In genomic region chr1:15220825-15221431, GRCh38 we compare ENCODE assay signal across 27 cellular contexts. TPM values are rescaled to one million over a fixed set of nuclear protein-coding genes. Genes with fewer than 3 reads are reported as not detected.
DNase-seq lines count a peak whose midpoint lies in the region; ATAC-seq and TF ChIP-seq lines count a peak whose summit lies in the region.
"Had no signal": no experiment of that assay in that cellular context is flagged by ENCODE, and none has a peak within 500 bp of the region (broad histone marks: within the 10 kb centered on the region; RNA-seq: fewer than 3 reads in every experiment).

No MANE protein-coding gene starts in this region.

- H3K4me1 Mint-ChIP-seq in WTC11 (peaks cover 7% of the 10 kb centered on the region), type B pancreatic cell (ENCODE audit: unreplicated experiment) (peaks cover 30% of the 10 kb centered on the region)

- no peaks in the 10 kb centered on the region for H3K9me3 ChIP-seq in right cardiac atrium (ENCODE audit: control insufficient read depth, low read length)
- H3K9me3 ChIP-seq in liver (ENCODE audit: control insufficient read depth in 4 of 4, low read length in 3 of 4) = peaks cover 0 to 3% (median 0%) of the 10 kb centered on the region in 4 donors
- H3K9me3 ChIP-seq: lower lobe of right lung, psoas muscle, spleen, tibial artery had no signal

- no peaks in the 10 kb centered on the region for H3K27me3 ChIP-seq in right cardiac atrium (ENCODE audit: control insufficient read depth, insufficient read depth)
- peaks cover 0 to 7% (median 0%) of the 10 kb centered on the region in 4 donors for H3K27me3 ChIP-seq in liver (ENCODE audit: control insufficient read depth in 4 of 4, insufficient read depth in 4 of 4, low read length in 3 of 4)
- H3K27me3 ChIP-seq: spleen, tibial artery had no signal

- TF ChIP-seq CTCF in WTC11 (IDR thresholded peaks at IDR 0.05) (no peak), liver (IDR thresholded peaks at IDR 0.05; ENCODE audit: low read depth, low read length, missing input control) (no peak), type B pancreatic cell (conservative IDR thresholded peaks at IDR 0.05) (peak; percentile 26)

- ATAC-seq in Right ventricle myocardium inferior (peak; percentile 15), right cardiac atrium (no peak), WTC11 (peak; percentile 36; the same call in 1 of the 2 replicates)
- ATAC-seq in activated naive CD4-positive, alpha-beta T cell treated with anti-CD3 and anti-CD28 coated beads, Interleukin-2, amount 50 U/mL, for 72 hours = no peak
- ATAC-seq: lower lobe of right lung, psoas muscle had no signal

- H3K4me1 ChIP-seq in right cardiac atrium (ENCODE audit: control insufficient read depth, insufficient read depth, low read length) = no peaks in the 10 kb centered on the region
- H3K4me1 ChIP-seq in liver (ENCODE audit: control insufficient read depth in 4 of 4, insufficient read depth in 4 of 4, low read length in 3 of 4) = no peaks in the 10 kb centered on the region
- H3K4me1 ChIP-seq: psoas muscle, tibial artery had no signal

- H3K9me3 Mint-ChIP-seq in WTC11 (peaks cover 25% of the 10 kb centered on the region), type B pancreatic cell (peaks cover 4% of the 10 kb centered on the region)
- H3K9me3 Mint-ChIP-seq in activated naive CD4-positive, alpha-beta T cell treated with anti-CD3 and anti-CD28 coated beads, Interleukin-2, amount 50 U/mL, for 72 hours = no peaks in the 10 kb centered on the region
- H3K9me3 Mint-ChIP-seq: activated naive CD4-positive, alpha-beta T cell treated with anti-CD3 and anti-CD28 coated beads for 36 hours; central memory CD8-positive, alpha-beta T cell; immature natural killer cell; stimulated activated naive CD8-positive, alpha-beta T cell treated with anti-CD3 and anti-CD28 coated beads, Interleukin-15, Interleukin-2, amounts not matched to agents 100 ng/mL and 50 ng/mL, for 24 hours had no signal

- POLR2A ChIA-PET in WTC11 (lab: Charles Lee) = interaction anchor here (0.7 kb wide), 1 partner anchor 42 kb away, joined by 4 read pairs; no protein-coding TSS in a partner anchor

- H3K9ac ChIP-seq in liver (ENCODE audit: low read depth in 1 of 2, low read length in 2 of 2) = no peak overlapping the region

- H3K4me3 Mint-ChIP-seq in WTC11 (no peak overlapping the region), type B pancreatic cell (no peak overlapping the region)
- H3K4me3 Mint-ChIP-seq: activated naive CD4-positive, alpha-beta T cell treated with anti-CD3 and anti-CD28 coated beads for 36 hours; central memory CD8-positive, alpha-beta T cell; stimulated activated naive CD8-positive, alpha-beta T cell treated with anti-CD3 and anti-CD28 coated beads, Interleukin-15, Interleukin-2, amounts not matched to agents 100 ng/mL and 50 ng/mL, for 24 hours had no signal

- H3K27ac Mint-ChIP-seq in WTC11 (no peak overlapping the region), type B pancreatic cell (peak overlapping the region; percentile 37)
- no peak overlapping the region for H3K27ac Mint-ChIP-seq in activated naive CD4-positive, alpha-beta T cell treated with anti-CD3 and anti-CD28 coated beads, Interleukin-2, amount 50 U/mL, for 72 hours
- H3K27ac Mint-ChIP-seq: activated naive CD4-positive, alpha-beta T cell treated with anti-CD3 and anti-CD28 coated beads for 36 hours; stimulated activated naive CD8-positive, alpha-beta T cell treated with anti-CD3 and anti-CD28 coated beads, Interleukin-15, Interleukin-2, amounts not matched to agents 100 ng/mL and 50 ng/mL, for 24 hours had no signal

- CTCF ChIA-PET in WTC11 (lab: Charles Lee) = interaction anchor here (0.7 to 1.4 kb wide), 3 partner anchors 15 to 182 kb away, joined by 3 to 4 read pairs (median 3); partner anchors contain the start of gene TMEM51

- DNase-seq in Right ventricle myocardium inferior (ENCODE audit: missing footprints) = no peak
- DNase-seq in right cardiac atrium = no peak
- DNase-seq in WTC11 (ENCODE audit: low spot score) = no peak
- no peak for DNase-seq in type B pancreatic cell (ENCODE audit: extremely low spot score, unreplicated experiment)
- DNase-seq in activated naive CD4-positive, alpha-beta T cell treated with anti-CD3 and anti-CD28 coated beads, Interleukin-2, amount 50 U/mL, for 72 hours (ENCODE audit: low spot score in 2 of 2) = no peak
- no peak for DNase-seq in activated CD4-positive, CD25-positive, alpha-beta regulatory T cell (lab: John Stamatoyannopoulos, UW)
- no peak for DNase-seq in activated naive CD4-positive, alpha-beta T cell treated with anti-CD3 and anti-CD28 coated beads, Interleukin-2, amount 50 U/mL, for 16 hours
- DNase-seq: activated CD4-positive, alpha-beta T cell treated with anti-CD3 and anti-CD28 coated beads for 1 hour; activated naive CD4-positive, alpha-beta T cell treated with anti-CD3 and anti-CD28 coated beads for 36 hours; activated T-cell treated with anti-CD3 and anti-CD28 coated beads, Interleukin-2, amount 50 U/mL, for 1 hour; aorta; EL; erythroblast; foreskin fibroblast; immature natural killer cell; KBM-7; lower lobe of right lung; NCI-H146; NCI-H524; spleen; T1000; tibial artery had no signal

- intact Hi-C loops in Right ventricle myocardium inferior (cut with DNase I) (no loop called here), right cardiac atrium (cut with DNase I) (no loop called here)

- H3K27ac ChIP-seq in right cardiac atrium (ENCODE audit: low read length) (no peak overlapping the region), liver (ENCODE audit: low read depth in 1 of 2, low read length in 2 of 2) (no peak overlapping the region)
- H3K27ac ChIP-seq: lower lobe of right lung, psoas muscle, spleen, tibial artery had no signal

- H3K36me3 Mint-ChIP-seq in WTC11 = peaks cover 36% of the 10 kb centered on the region
- peaks cover 22% of the 10 kb centered on the region for H3K36me3 Mint-ChIP-seq in type B pancreatic cell
- peaks cover 0 to 6% of the 10 kb centered on the region in 2 donors for H3K36me3 Mint-ChIP-seq in activated naive CD4-positive, alpha-beta T cell treated with anti-CD3 and anti-CD28 coated beads, Interleukin-2, amount 50 U/mL, for 72 hours
- H3K36me3 Mint-ChIP-seq: immature natural killer cell had no signal

- WGBS in right cardiac atrium = 66% methylated on average over 7 of the region's 7 CpGs
- 59% methylated on average over 7 of the region's 7 CpGs for WGBS in liver

- no peak for TF ChIP-seq RAD21 in liver (IDR thresholded peaks at IDR 0.05)

- H3K4me3 ChIP-seq in right cardiac atrium (ENCODE audit: low read length) = no peak overlapping the region
- no peak overlapping the region for H3K4me3 ChIP-seq in liver (ENCODE audit: low read depth in 1 of 3, low read length in 3 of 3)
- H3K4me3 ChIP-seq: lower lobe of right lung, psoas muscle, spleen, tibial artery had no signal

- no peaks in the 10 kb centered on the region for H3K36me3 ChIP-seq in liver (ENCODE audit: control insufficient read depth in 4 of 4, insufficient read depth in 3 of 4, low read depth in 1 of 4, low read length in 3 of 4)

- no peaks in the 10 kb centered on the region for H3K27me3 Mint-ChIP-seq in WTC11 (ENCODE audit: low read depth)
- no peaks in the 10 kb centered on the region for H3K27me3 Mint-ChIP-seq in type B pancreatic cell
- H3K27me3 Mint-ChIP-seq: central memory CD8-positive, alpha-beta T cell had no signal

TF ChIP-seq in WTC11, 78 proteins besides CTCF, POLR2A, EP300 and RAD21 (continues in another document):
- TF ChIP-seq ZNF416 (CRISPR knock-in tag; IDR thresholded peaks at IDR 0.05) (no peak), ATF6 (CRISPR knock-in tag; IDR thresholded peaks at IDR 0.05) (no peak), ZNF219 (CRISPR knock-in tag; IDR thresholded peaks at IDR 0.05; ENCODE audit: borderline replicate concordance) (no peak), SP1 (CRISPR knock-in tag; conservative IDR thresholded peaks at IDR 0.05) (no peak)

TF ChIP-seq in liver, 16 proteins besides CTCF, POLR2A, EP300 and RAD21:
- peak; percentile 23 for TF ChIP-seq NR2F2 (IDR thresholded peaks at IDR 0.05)
- TF ChIP-seq EGR1 (IDR thresholded peaks at IDR 0.05; ENCODE audit: low read depth in 2 of 2) = no peak

RNA-seq across cellular contexts. Expression of gene FHAD1, which starts 26.1 kb away (rescaled TPM):
- total RNA-seq in Right ventricle myocardium inferior (not detected), right cardiac atrium (1 to 10 TPM in 1 of 4 donors, under 1 TPM in 2, not detected in 1; 0.06 to 1.0 (median 0.09) TPM), WTC11 (2021) (2.6 to 3.0 TPM (median 2.9 TPM) in 3 replicates), liver (under 1 TPM; under 0.01 to 0.05 TPM), type B pancreatic cell (ENCODE audit: low replicate concordance) (0.93 and 3.8 TPM in 2 replicates)
- polyA plus RNA-seq in right cardiac atrium (0.25 TPM), liver (under 1 TPM in 1 of 2 donors, not detected in 1; 0.13 TPM)
- total RNA-seq in activated naive CD4-positive, alpha-beta T cell treated with anti-CD3 and anti-CD28 coated beads, Interleukin-2, amount 50 U/mL, for 72 hours = under 1 TPM in 1 of 2 donors, not detected in 1; 0.27 TPM
- polyA plus RNA-seq: BJ had no signal

Comparison
In these comparisons a context has a peak if more than half of its experiments do, and no peak if none do; other contexts are left out.
1. ATAC-seq: peak in Right ventricle myocardium inferior (single experiment) and WTC11 (single experiment); none in right cardiac atrium (0 of 2) and activated naive CD4-positive, alpha-beta T cell treated with anti-CD3 and anti-CD28 coated beads, Interleukin-2, amount 50 U/mL, for 72 hours (0 of 2).